Comparison of ENCODE assay signal across 1 cellular context in genomic region chr3:33787328-33788009, GRCh38.
TF ChIP-seq lines count a peak whose summit lies in the region.

No MANE protein-coding gene starts in this region.

TF ChIP-seq in K562, 482 proteins besides CTCF, POLR2A, EP300 and RAD21 (continued from another document and continues in another):
- no peak for TF ChIP-seq AFF4 (CRISPR knock-in tag; IDR thresholded peaks at IDR 0.05)
- TF ChIP-seq FUS (optimal IDR thresholded peaks at IDR 0.05; ENCODE audit: low read depth, low read length), result no peak
- TF ChIP-seq TCF15 (CRISPR knock-in tag; IDR thresholded peaks at IDR 0.05), result no peak
- TF ChIP-seq EP400 (IDR thresholded peaks at IDR 0.05), result peak; percentile 19; the same call in 1 of the 2 replicates
- no peak for TF ChIP-seq HBP1 (CRISPR knock-in tag; IDR thresholded peaks at IDR 0.05)
- no peak for TF ChIP-seq USF2 (CRISPR knock-in tag; IDR thresholded peaks at IDR 0.05)
- no peak for TF ChIP-seq HNRNPLL (IDR thresholded peaks at IDR 0.05; ENCODE audit: low read depth, low read length, poor library complexity, severe bottlenecking)
- no peak for TF ChIP-seq NFIC (IDR thresholded peaks at IDR 0.05)
- no peak for TF ChIP-seq HDAC3 (IDR thresholded peaks at IDR 0.05; ENCODE audit: borderline replicate concordance, partially characterized antibody)
- TF ChIP-seq SMARCA4 (IDR thresholded peaks at IDR 0.05), result peak; percentile 34; the same call in 1 of the 2 replicates
- TF ChIP-seq ZNF184 (CRISPR knock-in tag; IDR thresholded peaks at IDR 0.05), result no peak
- no peak for TF ChIP-seq NCOA6 (IDR thresholded peaks at IDR 0.05)
- no peak for TF ChIP-seq SREBF2 (CRISPR knock-in tag; IDR thresholded peaks at IDR 0.05)
- no peak for TF ChIP-seq EWSR1 (IDR thresholded peaks at IDR 0.05; ENCODE audit: borderline replicate concordance, low read depth, partially characterized antibody)
- TF ChIP-seq SMAD2 (IDR thresholded peaks at IDR 0.05; ENCODE audit: low read depth, low read length), result no peak
- no peak for TF ChIP-seq CEBPZ (IDR thresholded peaks at IDR 0.05; ENCODE audit: borderline replicate concordance, low read depth, low read length)
- no peak for TF ChIP-seq ZNF512 (tag; IDR thresholded peaks at IDR 0.05)
- no peak for TF ChIP-seq ZNF431 (CRISPR knock-in tag; IDR thresholded peaks at IDR 0.05)
- TF ChIP-seq VEZF1 (CRISPR knock-in tag; IDR thresholded peaks at IDR 0.05), result peak; percentile 26; the same call in 1 of the 2 replicates
- no peak for TF ChIP-seq HCFC1 (IDR thresholded peaks at IDR 0.05; ENCODE audit: low read depth, low read length)
- no peak for TF ChIP-seq SIN3A (IDR thresholded peaks at IDR 0.05; ENCODE audit: borderline replicate concordance in 2 of 2, control insufficient read depth in 1 of 2, low read depth in 2 of 2, low read length in 2 of 2)
- TF ChIP-seq RCOR1 (IDR thresholded peaks at IDR 0.05; ENCODE audit: borderline replicate concordance in 1 of 2, low read depth in 2 of 2, low read length in 2 of 2), result peak in 1 of 2 experiments; percentile 72; a peak in 1 of 4 replicates
- 0 out of 2 replicates have a peak, but pooled peaks have one; percentile 20 for TF ChIP-seq ARID3A (IDR thresholded peaks at IDR 0.05; ENCODE audit: borderline replicate concordance, low read depth, low read length)
- 0 out of 2 replicates have a peak, but pooled peaks have one; percentile 44 for TF ChIP-seq THRAP3 (IDR thresholded peaks at IDR 0.05; ENCODE audit: borderline replicate concordance)
- TF ChIP-seq EZH2 (IDR thresholded peaks at IDR 0.05; ENCODE audit: borderline replicate concordance, low read depth, low read length), result no peak
- no peak for TF ChIP-seq KAT8 (IDR thresholded peaks at IDR 0.05; ENCODE audit: low read depth)
- TF ChIP-seq ZNF146 (CRISPR knock-in tag; IDR thresholded peaks at IDR 0.05; ENCODE audit: unreplicated experiment), result no peak
- no peak for TF ChIP-seq SRF (CRISPR knock-in tag; IDR thresholded peaks at IDR 0.05)
- TF ChIP-seq JUND (IDR thresholded peaks at IDR 0.05; ENCODE audit: borderline replicate concordance, low read depth, low read length), result peak; percentile 34; the same call in 1 of the 2 replicates
- no peak; the same call in 2 of the 3 replicates for TF ChIP-seq JUND (tag; IDR thresholded peaks at IDR 0.05; ENCODE audit: borderline replicate concordance, low read depth, low read length)
- TF ChIP-seq MECOM (CRISPR knock-in tag; IDR thresholded peaks at IDR 0.05), result no peak
- no peak for TF ChIP-seq CCAR2 (IDR thresholded peaks at IDR 0.05; ENCODE audit: low read depth, low read length)
- TF ChIP-seq ZMIZ1 (IDR thresholded peaks at IDR 0.05; ENCODE audit: low read depth in 2 of 2, low read length in 2 of 2), result no peak
- TF ChIP-seq CXXC5 (CRISPR knock-in tag; IDR thresholded peaks at IDR 0.05), result peak; percentile 20; the same call in 1 of the 2 replicates
- TF ChIP-seq BRF1 (IDR thresholded peaks at IDR 0.05; ENCODE audit: borderline replicate concordance, extremely low read depth, insufficient read length), result no peak
- TF ChIP-seq RB1 (IDR thresholded peaks at IDR 0.05; ENCODE audit: low read depth), result peak; percentile 36; the same call in 1 of the 2 replicates
- TF ChIP-seq E4F1 (CRISPR knock-in tag; IDR thresholded peaks at IDR 0.05; ENCODE audit: borderline replicate concordance), result no peak
- TF ChIP-seq MXI1 (IDR thresholded peaks at IDR 0.05; ENCODE audit: low read depth, low read length), result no peak
- TF ChIP-seq POLR2AphosphoS2 (IDR thresholded peaks at IDR 0.05; ENCODE audit: low read length), result no peak
